15 cellular contexts compared by ENCODE assay signal in genomic region chr2:132478669-132479068, GRCh38.
DNase-seq lines count a peak whose midpoint lies in the region; ATAC-seq and TF ChIP-seq lines count a peak whose summit lies in the region.
"Had no signal": no experiment of that assay in that cellular context is flagged by ENCODE, and none has a peak within 500 bp of the region (broad histone marks: within the 10 kb centered on the region; RNA-seq: fewer than 3 reads in every experiment).

No MANE protein-coding gene starts in this region.

- ATAC-seq in HG03378 (IDR thresholded peaks at IDR 0.05; ENCODE audit: unreplicated experiment): no peak

- H3K18ac ChIP-seq in mesenchymal stem cell (ENCODE audit: low read depth in 1 of 2, low read length in 2 of 2): no peak overlapping the region

- H3K79me2 ChIP-seq in Karpas-422 (ENCODE audit: low read length) (no peaks in the 10 kb centered on the region), neural progenitor cell (ENCODE audit: low read depth) (no peaks in the 10 kb centered on the region)

- H3K4ac ChIP-seq in mesenchymal stem cell (ENCODE audit: low read depth in 1 of 2, low read length in 2 of 2): no peak overlapping the region

- no peak overlapping the region for H2AFZ ChIP-seq in Karpas-422 (ENCODE audit: low read length)
- no peak overlapping the region for H2AFZ ChIP-seq in mesenchymal stem cell (ENCODE audit: low read depth, low read length)
- no peak overlapping the region for H2AFZ ChIP-seq in neural progenitor cell (replicated peaks)

- H3K4me3 Mint-ChIP-seq in brain: peak overlapping the region in 1 of 5 experiments; percentile 58
- H3K4me3 Mint-ChIP-seq in neural progenitor cell: no peak overlapping the region

- TF ChIP-seq CTCF in brain (conservative IDR thresholded peaks at IDR 0.05) (no peak), neural progenitor cell (IDR thresholded peaks at IDR 0.05) (no peak)

- H3K9me3 ChIP-seq in Karpas-422 (ENCODE audit: low read length): no peaks in the 10 kb centered on the region
- H3K9me3 ChIP-seq in mesenchymal stem cell (ENCODE audit: control insufficient read depth, low read length): peaks cover 7% of the 10 kb centered on the region
- no peaks in the 10 kb centered on the region for H3K9me3 ChIP-seq in neural progenitor cell (ENCODE audit: low read depth)
- H3K9me3 ChIP-seq: SJSA1 had no signal

- H2BK12ac ChIP-seq in mesenchymal stem cell (ENCODE audit: low read length in 2 of 2): no peak overlapping the region

- peaks cover 19% of the 10 kb centered on the region for H3K4me1 Mint-ChIP-seq in brain
- H3K4me1 Mint-ChIP-seq in neural progenitor cell: no peaks in the 10 kb centered on the region

- peak overlapping the region in 3 of 5 experiments; percentile 6 to 85 (median 51) for H3K27ac Mint-ChIP-seq in brain
- H3K27ac Mint-ChIP-seq in neural progenitor cell: no peak overlapping the region

- no peak overlapping the region for H2AK5ac ChIP-seq in mesenchymal stem cell (ENCODE audit: low read length, severe bottlenecking)

- H3K9me2 ChIP-seq in Karpas-422 (replicated peaks; ENCODE audit: insufficient read depth, low read length): no peaks in the 10 kb centered on the region

- no peak overlapping the region for H3K14ac ChIP-seq in mesenchymal stem cell (ENCODE audit: low read length in 2 of 2)

- H4K20me1 ChIP-seq in Karpas-422 (ENCODE audit: insufficient read depth, low read depth, low read length) (no peaks in the 10 kb centered on the region), neural progenitor cell (ENCODE audit: low read depth) (no peaks in the 10 kb centered on the region)

- H2BK5ac ChIP-seq in mesenchymal stem cell (ENCODE audit: low read depth, low read length, poor library complexity, severe bottlenecking): no peak overlapping the region

- H3F3A ChIP-seq in neural progenitor cell (ENCODE audit: low read depth): no peaks in the 10 kb centered on the region

- no peak overlapping the region for H2BK15ac ChIP-seq in mesenchymal stem cell (ENCODE audit: low read depth, poor library complexity, severe bottlenecking)

- H3K9me3 Mint-ChIP-seq in brain (no peaks in the 10 kb centered on the region), neural progenitor cell (no peaks in the 10 kb centered on the region)

- H3K27me3 ChIP-seq in Karpas-422 (ENCODE audit: low read length) (no peaks in the 10 kb centered on the region; the same call in 1 of the 2 replicates), mesenchymal stem cell (ENCODE audit: control insufficient read depth in 1 of 2, insufficient read depth in 1 of 2, low read length in 2 of 2) (no peaks in the 10 kb centered on the region), neural progenitor cell (no peaks in the 10 kb centered on the region)
- H3K27me3 ChIP-seq: SJSA1 had no signal

- H3K4me3 ChIP-seq in Karpas-422 (ENCODE audit: low read length) (no peak overlapping the region), mesenchymal stem cell (ENCODE audit: insufficient read depth in 1 of 2, low read depth in 1 of 2, low read length in 2 of 2) (peak overlapping the region in 1 of 2 experiments; percentile 30), neural progenitor cell (no peak overlapping the region)
- H3K4me3 ChIP-seq: SJSA1 had no signal

- H3K9ac ChIP-seq in Karpas-422 (ENCODE audit: low read length) (no peak overlapping the region), mesenchymal stem cell (ENCODE audit: low read length) (peak overlapping the region; percentile 50), neural progenitor cell (no peak overlapping the region)

- DNase-seq in Karpas-422: peak; percentile 6
- peak; percentile 47 for DNase-seq in NCI-H748 (lab: John Stamatoyannopoulos, UW; ENCODE audit: unreplicated experiment)
- no peak for DNase-seq in mesenchymal stem cell
- no peak for DNase-seq in neural progenitor cell (ENCODE audit: low spot score)
- DNase-seq in NCI-H2171 (lab: John Stamatoyannopoulos, UW): no peak
- DNase-seq: ACHN; COR-L47; Kasumi-1; MM.1S; NCI-H524 treated with DMSO at 0.1 percent for 48 hours; NK-92 treated with Interleukin-12 subunit alpha and Interleukin-12 subunit beta, amount 100 ng/mL, for 24 hours; OCI-M1 had no signal

- H4K8ac ChIP-seq in mesenchymal stem cell (ENCODE audit: low read length): no peak overlapping the region

- no peak overlapping the region for H4K91ac ChIP-seq in mesenchymal stem cell (ENCODE audit: low read length)

- H2BK120ac ChIP-seq in mesenchymal stem cell (ENCODE audit: low read depth, low read length): no peak overlapping the region

- no peaks in the 10 kb centered on the region for H3K36me3 ChIP-seq in Karpas-422 (ENCODE audit: insufficient read depth, low read length)
- no peaks in the 10 kb centered on the region for H3K36me3 ChIP-seq in mesenchymal stem cell (ENCODE audit: control insufficient read depth in 1 of 2, insufficient read depth in 2 of 2, low read depth in 1 of 2, low read length in 2 of 2)
- H3K36me3 ChIP-seq in neural progenitor cell: no peaks in the 10 kb centered on the region
- H3K36me3 ChIP-seq: SJSA1 had no signal

- H3K23ac ChIP-seq in mesenchymal stem cell (ENCODE audit: low read length in 2 of 2): no peak overlapping the region

- H3K27ac ChIP-seq in Karpas-422 (ENCODE audit: low read length) (no peak overlapping the region), mesenchymal stem cell (ENCODE audit: low read length, poor library complexity, severe bottlenecking) (no peak overlapping the region), neural progenitor cell (no peak overlapping the region)
- H3K27ac ChIP-seq: SJSA1 had no signal

- H3K4me1 ChIP-seq in Karpas-422 (ENCODE audit: low read length): no peaks in the 10 kb centered on the region
- no peaks in the 10 kb centered on the region for H3K4me1 ChIP-seq in mesenchymal stem cell (ENCODE audit: control insufficient read depth, insufficient read depth, low read depth, low read length)
- H3K4me1 ChIP-seq in neural progenitor cell: no peaks in the 10 kb centered on the region

- H3K36me3 Mint-ChIP-seq in brain (no peaks in the 10 kb centered on the region), neural progenitor cell (no peaks in the 10 kb centered on the region)

- H3K27me3 Mint-ChIP-seq in brain (peaks cover 7% of the 10 kb centered on the region), neural progenitor cell (ENCODE audit: insufficient read depth, low read depth) (no peaks in the 10 kb centered on the region)

- WGBS in mesenchymal stem cell: 100% methylated on average over 1 of the region's 2 CpGs

- H3K79me1 ChIP-seq in mesenchymal stem cell (replicated peaks; ENCODE audit: low read length, poor library complexity, severe bottlenecking): peaks cover 11% of the 10 kb centered on the region

- H3K4me2 ChIP-seq in Karpas-422 (ENCODE audit: low read depth, low read length, poor library complexity, severe bottlenecking): no peak overlapping the region
- no peak overlapping the region for H3K4me2 ChIP-seq in mesenchymal stem cell (ENCODE audit: low read length, poor library complexity, severe bottlenecking)
- H3K4me2 ChIP-seq in neural progenitor cell: no peak overlapping the region

Comparison
In these comparisons a context has a peak if more than half of its experiments do, and no peak if none do; other contexts are left out.
1. DNase-seq: peak in Karpas-422 (single experiment) and NCI-H748 (single experiment); none in mesenchymal stem cell (single experiment), neural progenitor cell (single experiment) and NCI-H2171 (single experiment).